ENCODE assay signal across 21 cellular contexts in genomic region chr1:30742300-30742962, GRCh38. TPM values are rescaled to one million over a fixed set of nuclear protein-coding genes. Genes with fewer than 3 reads are reported as not detected.
DNase-seq lines count a peak whose midpoint lies in the region; ATAC-seq and TF ChIP-seq lines count a peak whose summit lies in the region.
"Had no signal": no experiment of that assay in that cellular context is flagged by ENCODE, and none has a peak within 500 bp of the region (broad histone marks: within the 10 kb centered on the region; RNA-seq: fewer than 3 reads in every experiment).

No MANE protein-coding gene starts in this region.

- H3K79me2 ChIP-seq in smooth muscle cell (ENCODE audit: low read depth), result no peaks in the 10 kb centered on the region

- H3K4me1 Mint-ChIP-seq in activated T-helper 2 cell treated with anti-CD3 and anti-CD28 coated beads, Interferon-gamma antibody, Interleukin-2, Interleukin-4, amounts not matched to agents 10 μg/mL and 5 μg/mL and 100 μg/mL, durations not matched to agents 14 hours and 24 hours and 36 hours (ENCODE audit: low read depth), result peaks cover 81% of the 10 kb centered on the region
- peaks cover 65 to 100% (median 97%) of the 10 kb centered on the region in 4 donors for H3K4me1 Mint-ChIP-seq in naive thymus-derived CD8-positive, alpha-beta T cell

- H3K4me2 ChIP-seq in smooth muscle cell, result no peak overlapping the region
- H3K4me2 ChIP-seq: neural progenitor cell had no signal

- H3K4me3 ChIP-seq in smooth muscle cell, result no peak overlapping the region
- H3K4me3 ChIP-seq: colonic mucosa, MG63, neural progenitor cell, thyroid gland had no signal

- no peaks in the 10 kb centered on the region for H3K27me3 ChIP-seq in smooth muscle cell (ENCODE audit: low read depth)
- H3K27me3 ChIP-seq: colonic mucosa, MG63, neural progenitor cell, thyroid gland had no signal

- H3K36me3 Mint-ChIP-seq in activated T-helper 2 cell treated with anti-CD3 and anti-CD28 coated beads, Interferon-gamma antibody, Interleukin-2, Interleukin-4, amounts not matched to agents 10 μg/mL and 5 μg/mL and 100 μg/mL, durations not matched to agents 14 hours and 24 hours and 36 hours (ENCODE audit: low read depth), result peaks cover 66% of the 10 kb centered on the region
- peaks cover 4 to 60% (median 30%) of the 10 kb centered on the region in 3 donors for H3K36me3 Mint-ChIP-seq in naive thymus-derived CD8-positive, alpha-beta T cell
- H3K36me3 Mint-ChIP-seq: neural progenitor cell had no signal

- no peaks in the 10 kb centered on the region for H3K4me1 ChIP-seq in smooth muscle cell (ENCODE audit: low read depth)
- H3K4me1 ChIP-seq: thyroid gland had no signal

- no peak overlapping the region for H3K4me3 Mint-ChIP-seq in activated T-helper 2 cell treated with anti-CD3 and anti-CD28 coated beads, Interferon-gamma antibody, Interleukin-2, Interleukin-4, amounts not matched to agents 10 μg/mL and 5 μg/mL and 100 μg/mL, durations not matched to agents 14 hours and 24 hours and 36 hours (ENCODE audit: low read depth)
- peak overlapping the region in 9 of 10 donors; percentile 47 to 98 (median 74) for H3K4me3 Mint-ChIP-seq in naive thymus-derived CD8-positive, alpha-beta T cell
- H3K4me3 Mint-ChIP-seq: neural progenitor cell had no signal

- intact Hi-C loops in activated T-helper 2 cell treated with anti-CD3 and anti-CD28 coated beads, Interferon-gamma antibody, Interleukin-2, Interleukin-4, amounts not matched to agents 10 μg/mL and 5 μg/mL and 100 μg/mL, durations not matched to agents 14 hours and 24 hours and 36 hours (cut with micrococcal nuclease), result loop anchor here (2.0 kb wide), 1 partner anchor 14 kb away; the partner anchor contains the start of gene LAPTM5

- peak; percentile 45 for DNase-seq in NCI-H82 (lab: John Stamatoyannopoulos, UW)
- no peak for DNase-seq in NCI-H82 treated with DMSO at 0.1 percent for 48 hours (lab: John Stamatoyannopoulos, UW; ENCODE audit: unreplicated experiment)
- DNase-seq in activated T-helper 2 cell treated with anti-CD3 and anti-CD28 coated beads, Interferon-gamma antibody, Interleukin-2, Interleukin-4, amounts not matched to agents 10 μg/mL and 5 μg/mL and 100 μg/mL, durations not matched to agents 14 hours and 24 hours and 36 hours (ENCODE audit: low spot score), result no peak
- DNase-seq in naive thymus-derived CD8-positive, alpha-beta T cell, result no peak
- DNase-seq in smooth muscle cell (lab: John Stamatoyannopoulos, UW; ENCODE audit: unreplicated experiment), result no peak
- DNase-seq in glomerular visceral epithelial cell (ENCODE audit: extremely low spot score), result no peak
- DNase-seq: 8988T; activated CD4-positive, CD25-positive, alpha-beta regulatory T cell treated with anti-CD3 and anti-CD28 coated beads, Interleukin-2, amount 50 U/mL, for 72 hours; activated T-cell treated with anti-CD3 and anti-CD28 coated beads, Interleukin-2, amount 50 U/mL, for 72 hours; colonic mucosa; GOT3; MG63; NCI-H2081; NCI-H774; RPMI8226; SW 1271; thyroid gland had no signal

- no peaks in the 10 kb centered on the region for H3K9me3 ChIP-seq in smooth muscle cell (replicated peaks; ENCODE audit: low read depth)
- H3K9me3 ChIP-seq: colonic mucosa, MG63, thyroid gland had no signal

- TF ChIP-seq CTCF in smooth muscle cell (IDR thresholded peaks at IDR 0.05; ENCODE audit: borderline replicate concordance, insufficient read depth, poor library complexity, severe bottlenecking), result no peak

- H4K20me1 ChIP-seq in smooth muscle cell (ENCODE audit: low read depth), result no peaks in the 10 kb centered on the region

- no peak overlapping the region for H2AFZ ChIP-seq in smooth muscle cell (ENCODE audit: low read depth)
- H2AFZ ChIP-seq: neural progenitor cell had no signal

- no peak overlapping the region for H3K27ac ChIP-seq in smooth muscle cell (ENCODE audit: low read depth)
- H3K27ac ChIP-seq: colonic mucosa, neural progenitor cell had no signal

- TF ChIP-seq POLR2A in GM19099 (IDR thresholded peaks at IDR 0.05; ENCODE audit: extremely low read depth, insufficient read length, low read depth), result peak; percentile 41

- no peak for ATAC-seq in naive thymus-derived CD8-positive, alpha-beta T cell
- ATAC-seq in HG03159 (IDR thresholded peaks at IDR 0.05; ENCODE audit: unreplicated experiment), result no peak
- ATAC-seq: activated T-cell treated with anti-CD3 and anti-CD28 coated beads, Interleukin-2, amount 50 U/mL, for 72 hours had no signal

- no peak overlapping the region for H3K9ac ChIP-seq in smooth muscle cell (ENCODE audit: low read depth)
- H3K9ac ChIP-seq: neural progenitor cell had no signal

- H3K36me3 ChIP-seq in smooth muscle cell (ENCODE audit: low read depth), result no peaks in the 10 kb centered on the region
- H3K36me3 ChIP-seq: colonic mucosa, MG63, neural progenitor cell, thyroid gland had no signal

- no peaks in the 10 kb centered on the region for H3F3A ChIP-seq in smooth muscle cell (ENCODE audit: low read depth)

- no peaks in the 10 kb centered on the region for H3K9me3 Mint-ChIP-seq in activated T-helper 2 cell treated with anti-CD3 and anti-CD28 coated beads, Interferon-gamma antibody, Interleukin-2, Interleukin-4, amounts not matched to agents 10 μg/mL and 5 μg/mL and 100 μg/mL, durations not matched to agents 14 hours and 24 hours and 36 hours
- peaks cover 0 to 3% (median 0%) of the 10 kb centered on the region in 9 donors for H3K9me3 Mint-ChIP-seq in naive thymus-derived CD8-positive, alpha-beta T cell
- H3K9me3 Mint-ChIP-seq: activated T-cell treated with anti-CD3 and anti-CD28 coated beads, Interleukin-2, amount 50 U/mL, for 72 hours; neural progenitor cell had no signal

- WGBS in smooth muscle cell (ENCODE audit: low lambda C conversion rate), result 91% methylated on average over 11 of the region's 11 CpGs

- peak overlapping the region; percentile 31 for H3K27ac Mint-ChIP-seq in activated T-helper 2 cell treated with anti-CD3 and anti-CD28 coated beads, Interferon-gamma antibody, Interleukin-2, Interleukin-4, amounts not matched to agents 10 μg/mL and 5 μg/mL and 100 μg/mL, durations not matched to agents 14 hours and 24 hours and 36 hours
- peak overlapping the region; percentile 90 to 99 (median 99) for H3K27ac Mint-ChIP-seq in naive thymus-derived CD8-positive, alpha-beta T cell

- POLR2A ChIA-PET in naive thymus-derived CD8-positive, alpha-beta T cell (lab: Charles Lee), result interaction anchor here (0.6 to 41.4 kb wide), 4 partner anchors 5 to 168 kb away, joined by 3 to 1432 read pairs (median 726); partner anchors contain the start of genes LAPTM5 and MATN1

- no peaks in the 10 kb centered on the region for H3K27me3 Mint-ChIP-seq in activated T-helper 2 cell treated with anti-CD3 and anti-CD28 coated beads, Interferon-gamma antibody, Interleukin-2, Interleukin-4, amounts not matched to agents 10 μg/mL and 5 μg/mL and 100 μg/mL, durations not matched to agents 14 hours and 24 hours and 36 hours (ENCODE audit: low read depth)
- no peaks in the 10 kb centered on the region for H3K27me3 Mint-ChIP-seq in naive thymus-derived CD8-positive, alpha-beta T cell

RNA-seq across cellular contexts. Expression of gene LAPTM5, which starts 15.1 kb away (rescaled TPM):
- total RNA-seq in activated T-helper 2 cell treated with anti-CD3 and anti-CD28 coated beads, Interferon-gamma antibody, Interleukin-2, Interleukin-4, amounts not matched to agents 10 μg/mL and 5 μg/mL and 100 μg/mL, durations not matched to agents 14 hours and 24 hours and 36 hours, result 184 and 189 TPM in 2 replicates
- total RNA-seq in naive thymus-derived CD8-positive, alpha-beta T cell, result 100 to 1,000 TPM; 565 to 585 TPM
- polyA plus RNA-seq in naive thymus-derived CD8-positive, alpha-beta T cell, result 100 to 1,000 TPM; 534 to 602 (median 561) TPM
- total RNA-seq in smooth muscle cell, result 0.49 and 1.4 TPM in 2 replicates
- 0.63 and 1.6 TPM in 2 replicates for polyA plus RNA-seq in smooth muscle cell

RNA-seq across cellular contexts. Expression of gene MATN1, which starts 19.0 kb away (rescaled TPM):
- 0.21 and 0.44 TPM in 2 replicates for total RNA-seq in activated T-helper 2 cell treated with anti-CD3 and anti-CD28 coated beads, Interferon-gamma antibody, Interleukin-2, Interleukin-4, amounts not matched to agents 10 μg/mL and 5 μg/mL and 100 μg/mL, durations not matched to agents 14 hours and 24 hours and 36 hours
- total RNA-seq in naive thymus-derived CD8-positive, alpha-beta T cell, result under 1 TPM; 0.47 to 0.96 TPM
- polyA plus RNA-seq in naive thymus-derived CD8-positive, alpha-beta T cell, result under 1 TPM in 1 of 3 donors, not detected in 2; 0.07 TPM
- total RNA-seq in smooth muscle cell, result 0.36 and 2.0 TPM in 2 replicates
- 0.40 and 0.61 TPM in 2 replicates for polyA plus RNA-seq in smooth muscle cell
- total RNA-seq: colonic mucosa, epithelial cell of proximal tubule had no signal

Comparison
In these comparisons a context has a peak if more than half of its experiments do, and no peak if none do; other contexts are left out.
1. RNA of gene LAPTM5, which starts 15.1 kb away (total RNA-seq): 565 to 585 TPM in naive thymus-derived CD8-positive, alpha-beta T cell and 184 to 189 TPM in activated T-helper 2 cell treated with anti-CD3 and anti-CD28 coated beads, Interferon-gamma antibody, Interleukin-2, Interleukin-4, amounts not matched to agents 10 μg/mL and 5 μg/mL and 100 μg/mL, durations not matched to agents 14 hours and 24 hours and 36 hours; 0.49 to 1.4 TPM in smooth muscle cell; every median in the first group is over 10 times any median in the second.